ENCODE assay signal across 11 cellular contexts in the genomic region with DNA sequence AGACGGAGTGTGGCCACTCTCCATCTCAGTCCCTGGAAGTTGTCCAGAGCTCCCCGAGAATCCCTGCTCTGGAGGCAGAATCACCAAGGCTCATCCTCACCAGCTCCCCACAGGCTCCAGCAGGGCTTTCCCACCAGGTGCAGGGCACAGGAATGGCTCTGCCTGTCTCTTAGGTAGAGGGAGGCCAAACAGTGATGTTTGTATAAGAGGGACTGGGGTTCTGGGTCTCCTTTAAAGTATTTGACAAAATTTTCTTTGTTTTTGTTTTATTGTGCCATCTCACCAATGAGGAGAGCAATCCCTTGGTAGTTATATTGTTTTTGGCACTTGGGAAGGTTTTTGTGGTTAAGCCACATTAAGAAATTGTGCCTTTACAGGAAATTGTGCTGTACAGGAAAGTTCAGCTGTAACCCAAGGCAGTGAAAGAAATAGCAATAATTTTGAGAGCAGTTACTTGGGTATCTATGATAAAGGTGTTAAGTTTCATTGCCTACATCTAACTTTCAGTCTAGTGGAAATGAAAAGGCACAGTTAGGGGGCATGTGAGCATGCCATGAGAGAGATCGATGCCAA.
DNase-seq lines count a peak whose midpoint lies in the region; TF ChIP-seq lines count a peak whose summit lies in the region.
"Had no signal": no experiment of that assay in that cellular context is flagged by ENCODE, and none has a peak within 500 bp of the region (broad histone marks: within the 10 kb centered on the region; RNA-seq: fewer than 3 reads in every experiment).

No MANE protein-coding gene starts in this region.

- H3K4me3 Mint-ChIP-seq in activated CD4-positive, alpha-beta T cell treated with anti-CD3 and anti-CD28 coated beads, Interleukin-2, amount 10 ng/mL, durations not matched to agents 7 days and 5 days: peak overlapping the region; percentile 35

- peak overlapping the region; percentile 21 for H3K4me3 ChIP-seq in Jurkat, Clone E6-1 (ENCODE audit: low read length)
- H3K4me3 ChIP-seq in astrocyte of the cerebellum (ENCODE audit: low read depth, low read length): no peak overlapping the region
- H3K4me3 ChIP-seq: esophagus squamous epithelium, thoracic aorta had no signal

- H3K36me3 Mint-ChIP-seq in activated CD4-positive, alpha-beta T cell treated with anti-CD3 and anti-CD28 coated beads, Interleukin-2, amount 10 ng/mL, durations not matched to agents 7 days and 5 days (ENCODE audit: low read depth): no peaks in the 10 kb centered on the region

- H3K9me3 Mint-ChIP-seq in activated CD4-positive, alpha-beta T cell treated with anti-CD3 and anti-CD28 coated beads, Interleukin-2, amount 10 ng/mL, durations not matched to agents 7 days and 5 days: no peaks in the 10 kb centered on the region

- no peak for DNase-seq in activated CD4-positive, alpha-beta T cell treated with anti-CD3 and anti-CD28 coated beads, Interleukin-2, amount 10 ng/mL, durations not matched to agents 7 days and 5 days
- DNase-seq in activated CD4-positive, alpha-beta T cell treated with anti-CD3 and anti-CD28 coated beads, Interleukin-2, amount 50 U/mL, for 1 hour: no peak
- DNase-seq in Jurkat, Clone E6-1 (ENCODE audit: low read depth, low spot score): peak; percentile 88
- DNase-seq in astrocyte of the cerebellum (ENCODE audit: low read depth): peak; percentile 58
- DNase-seq in renal cortical epithelial cell (ENCODE audit: low read depth): peak; percentile 33
- DNase-seq in DMS53 treated with DMSO at 0.1 percent for 48 hours (lab: John Stamatoyannopoulos, UW; ENCODE audit: unreplicated experiment): no peak
- DNase-seq in COLO829 (ENCODE audit: low spot score): no peak
- DNase-seq in NCI-H1436 treated with DMSO at 0.1 percent for 48 hours (lab: John Stamatoyannopoulos, UW): no peak
- DNase-seq: esophagus squamous epithelium, right cardiac atrium had no signal

- no peak for TF ChIP-seq CTCF in astrocyte of the cerebellum (IDR thresholded peaks at IDR 0.05; ENCODE audit: low read depth, low read length, missing control alignments)

- peak overlapping the region; percentile 77 for H3K27ac Mint-ChIP-seq in activated CD4-positive, alpha-beta T cell treated with anti-CD3 and anti-CD28 coated beads, Interleukin-2, amount 10 ng/mL, durations not matched to agents 7 days and 5 days

- CTCF ChIA-PET in activated CD4-positive, alpha-beta T cell treated with anti-CD3 and anti-CD28 coated beads, Interleukin-2, amount 10 ng/mL, durations not matched to agents 7 days and 5 days (lab: Charles Lee): interaction anchor here (0.8 to 2.3 kb wide), 6 partner anchors 9 to 31 kb away, joined by 3 to 11 read pairs (median 4); no protein-coding TSS in a partner anchor

- in situ Hi-C loops in astrocyte of the cerebellum (cut with HindIII; ENCODE audit: low sequenced_read_pairs): no loop called here

- POLR2A ChIA-PET in activated CD4-positive, alpha-beta T cell treated with anti-CD3 and anti-CD28 coated beads, Interleukin-2, amount 10 ng/mL, durations not matched to agents 7 days and 5 days (lab: Charles Lee): no interaction called here

- H3K27me3 Mint-ChIP-seq in activated CD4-positive, alpha-beta T cell treated with anti-CD3 and anti-CD28 coated beads, Interleukin-2, amount 10 ng/mL, durations not matched to agents 7 days and 5 days: no peaks in the 10 kb centered on the region

- peaks cover 55% of the 10 kb centered on the region for H3K4me1 Mint-ChIP-seq in activated CD4-positive, alpha-beta T cell treated with anti-CD3 and anti-CD28 coated beads, Interleukin-2, amount 10 ng/mL, durations not matched to agents 7 days and 5 days

Comparison
In these comparisons a context has a peak if more than half of its experiments do, and no peak if none do; other contexts are left out.
1. DNase-seq: peak in Jurkat, Clone E6-1 (single experiment), astrocyte of the cerebellum (single experiment) and renal cortical epithelial cell (single experiment); none in activated CD4-positive, alpha-beta T cell treated with anti-CD3 and anti-CD28 coated beads, Interleukin-2, amount 10 ng/mL, durations not matched to agents 7 days and 5 days (single experiment), activated CD4-positive, alpha-beta T cell treated with anti-CD3 and anti-CD28 coated beads, Interleukin-2, amount 50 U/mL, for 1 hour (single experiment), DMS53 treated with DMSO at 0.1 percent for 48 hours (single experiment), COLO829 (single experiment) and NCI-H1436 treated with DMSO at 0.1 percent for 48 hours (single experiment).